10 cellular contexts compared by ENCODE assay signal in the genomic region with DNA sequence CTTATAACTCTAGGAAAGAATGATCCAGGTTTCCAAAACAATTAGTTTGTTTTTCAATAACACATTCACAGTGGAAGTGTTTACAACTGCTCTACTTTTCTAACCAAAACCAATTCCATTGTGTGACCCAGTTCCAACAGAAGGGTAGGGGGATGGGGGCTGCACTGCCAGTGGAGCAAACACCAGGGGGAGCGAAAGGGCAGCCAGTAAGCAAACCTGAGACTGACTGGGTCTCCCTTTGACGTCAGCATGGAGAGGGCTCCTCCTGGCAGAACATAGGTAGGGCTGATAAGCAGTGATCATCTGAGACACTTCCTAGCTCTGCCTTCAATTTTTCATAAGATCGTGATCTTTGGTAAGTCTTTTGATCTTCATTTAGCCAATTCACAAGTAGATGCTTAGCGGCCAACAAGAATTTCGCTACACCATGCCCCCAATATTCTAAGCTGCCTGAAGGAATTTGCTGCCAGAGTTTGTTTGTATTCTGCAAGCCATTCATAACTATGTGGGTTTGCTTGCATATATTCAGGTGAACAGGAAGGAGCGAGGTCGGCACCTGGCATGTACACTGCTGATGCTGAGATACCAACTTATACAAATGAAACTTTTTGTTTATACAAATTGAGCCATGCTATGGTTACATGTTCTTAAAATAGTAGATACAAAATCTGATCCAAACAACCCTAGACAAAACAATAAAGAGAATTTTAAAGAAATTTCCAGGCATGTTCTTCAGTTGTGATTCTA. TPM values are rescaled to one million over a fixed set of nuclear protein-coding genes. Genes with fewer than 3 reads are reported as not detected.
DNase-seq lines count a peak whose midpoint lies in the region; ATAC-seq and TF ChIP-seq lines count a peak whose summit lies in the region.
"Had no signal": no experiment of that assay in that cellular context is flagged by ENCODE, and none has a peak within 500 bp of the region (broad histone marks: within the 10 kb centered on the region; RNA-seq: fewer than 3 reads in every experiment).

No MANE protein-coding gene starts in this region.

- no peaks in the 10 kb centered on the region for H4K20me1 ChIP-seq in KMS-11 (ENCODE audit: insufficient read depth)

- WGBS in mesenchymal stem cell: 57% methylated on average over 5 of the region's 7 CpGs

- H4K8ac ChIP-seq in mesenchymal stem cell (ENCODE audit: low read length): no peak overlapping the region

- H3K27ac ChIP-seq in KMS-11: no peak overlapping the region
- H3K27ac ChIP-seq in VCaP: peak overlapping the region; percentile 78
- H3K27ac ChIP-seq in lower lobe of right lung: no peak overlapping the region
- H3K27ac ChIP-seq in mesenchymal stem cell (ENCODE audit: low read length, poor library complexity, severe bottlenecking): no peak overlapping the region
- H3K27ac ChIP-seq: epithelial cell of prostate had no signal

- H3K4me3 ChIP-seq in KMS-11 (IDR thresholded peaks at IDR 0.05; ENCODE audit: insufficient read depth, low read depth, low read length) (no peak overlapping the region), lower lobe of right lung (no peak overlapping the region), mesenchymal stem cell (ENCODE audit: insufficient read depth in 1 of 2, low read depth in 1 of 2, low read length in 2 of 2) (no peak overlapping the region)

- no peaks in the 10 kb centered on the region for H3K27me3 ChIP-seq in KMS-11 (ENCODE audit: insufficient read depth, low read depth)
- H3K27me3 ChIP-seq in lower lobe of right lung (ENCODE audit: low read depth): no peaks in the 10 kb centered on the region
- H3K27me3 ChIP-seq in mesenchymal stem cell (ENCODE audit: control insufficient read depth in 1 of 2, insufficient read depth in 1 of 2, low read length in 2 of 2): no peaks in the 10 kb centered on the region

- no peaks in the 10 kb centered on the region for H3K36me3 ChIP-seq in KMS-11 (ENCODE audit: insufficient read depth)
- H3K36me3 ChIP-seq in lower lobe of right lung: no peaks in the 10 kb centered on the region
- peaks cover 0 to 21% of the 10 kb centered on the region in 2 experiments for H3K36me3 ChIP-seq in mesenchymal stem cell (ENCODE audit: control insufficient read depth in 1 of 2, insufficient read depth in 2 of 2, low read depth in 1 of 2, low read length in 2 of 2)

- TF ChIP-seq CTCF in KMS-11 (conservative IDR thresholded peaks at IDR 0.05; ENCODE audit: low read depth, low read length): 0 out of 2 replicates have a peak, but pooled peaks have one; percentile 28
- TF ChIP-seq CTCF in VCaP (conservative IDR thresholded peaks at IDR 0.05): peak; percentile 74
- peak; percentile 12 for TF ChIP-seq CTCF in lower lobe of right lung (IDR thresholded peaks at IDR 0.05)

- no peak overlapping the region for H2BK120ac ChIP-seq in mesenchymal stem cell (ENCODE audit: low read depth, low read length)

- no peak overlapping the region for H4K91ac ChIP-seq in mesenchymal stem cell (ENCODE audit: low read length)

- intact Hi-C loops in lower lobe of right lung (cut with DNase I): no loop called here

- no peak overlapping the region for H2BK12ac ChIP-seq in mesenchymal stem cell (ENCODE audit: low read length in 2 of 2)

- H2BK5ac ChIP-seq in mesenchymal stem cell (ENCODE audit: low read depth, low read length, poor library complexity, severe bottlenecking): no peak overlapping the region

- H2AK5ac ChIP-seq in mesenchymal stem cell (ENCODE audit: low read length, severe bottlenecking): no peak overlapping the region

- H3K23ac ChIP-seq in mesenchymal stem cell (ENCODE audit: low read length in 2 of 2): no peak overlapping the region

- peaks cover 55% of the 10 kb centered on the region for H3K4me1 ChIP-seq in KMS-11 (ENCODE audit: low read depth, poor library complexity, severe bottlenecking)
- H3K4me1 ChIP-seq in lower lobe of right lung: no peaks in the 10 kb centered on the region
- H3K4me1 ChIP-seq in mesenchymal stem cell (ENCODE audit: control insufficient read depth, insufficient read depth, low read depth, low read length): no peaks in the 10 kb centered on the region

- H3K9ac ChIP-seq in KMS-11: no peak overlapping the region
- no peak overlapping the region for H3K9ac ChIP-seq in mesenchymal stem cell (ENCODE audit: low read length)

- peak in 1 of 2 donors; percentile 73 for ATAC-seq in lower lobe of right lung
- ATAC-seq in GM19397 (IDR thresholded peaks at IDR 0.05; ENCODE audit: unreplicated experiment): no peak

- DNase-seq in COR-L47 (lab: John Stamatoyannopoulos, UW) (peak; percentile 39), lower lobe of right lung (no peak), mesenchymal stem cell (no peak), NK-92 (lab: John Stamatoyannopoulos, UW; ENCODE audit: unreplicated experiment) (no peak)
- no peak for DNase-seq in central memory CD4-positive, alpha-beta T cell

- H3K79me2 ChIP-seq in KMS-11 (ENCODE audit: insufficient read depth, low read depth): no peaks in the 10 kb centered on the region

- no peak overlapping the region for H2AFZ ChIP-seq in KMS-11 (ENCODE audit: low read depth)
- H2AFZ ChIP-seq in mesenchymal stem cell (ENCODE audit: low read depth, low read length): no peak overlapping the region

- no peak overlapping the region for H3K4ac ChIP-seq in mesenchymal stem cell (ENCODE audit: low read depth in 1 of 2, low read length in 2 of 2)

- H3K4me2 ChIP-seq in KMS-11 (no peak overlapping the region), mesenchymal stem cell (ENCODE audit: low read length, poor library complexity, severe bottlenecking) (no peak overlapping the region)

- H3K9me3 ChIP-seq in lower lobe of right lung (no peaks in the 10 kb centered on the region), mesenchymal stem cell (ENCODE audit: control insufficient read depth, low read length) (no peaks in the 10 kb centered on the region)

- no peak overlapping the region for H3K18ac ChIP-seq in mesenchymal stem cell (ENCODE audit: low read depth in 1 of 2, low read length in 2 of 2)

- no peak overlapping the region for H3K14ac ChIP-seq in mesenchymal stem cell (ENCODE audit: low read length in 2 of 2)

- H2BK15ac ChIP-seq in mesenchymal stem cell (ENCODE audit: low read depth, poor library complexity, severe bottlenecking): no peak overlapping the region

- peaks cover 8% of the 10 kb centered on the region for H3K79me1 ChIP-seq in mesenchymal stem cell (replicated peaks; ENCODE audit: low read length, poor library complexity, severe bottlenecking)

RNA-seq across cellular contexts. Expression of gene ST6GAL2, which starts 45.9 kb away (rescaled TPM):
- total RNA-seq in lower lobe of right lung: 0.92 TPM
- 0.11 TPM for polyA plus RNA-seq in mesenchymal stem cell (2013, experiment 1 of 2)
- 0.08 TPM for polyA plus RNA-seq in mesenchymal stem cell (2013, experiment 2 of 2)
- total RNA-seq: activated T-helper 2 cell treated with anti-CD3 and anti-CD28 coated beads, Interferon-gamma antibody, Interleukin-2, Interleukin-4, amounts not matched to agents 10 μg/mL and 5 μg/mL and 100 μg/mL, durations not matched to agents 14 hours and 24 hours and 36 hours had no signal

Comparison
In these comparisons a context has a peak if more than half of its experiments do, and no peak if none do; other contexts are left out.
1. CTCF ChIP-seq: peak in every context shown above with its lines; median percentile 74 in VCaP; 28 in KMS-11; 12 in lower lobe of right lung.